Comparison of ENCODE assay signal across 9 cellular contexts in genomic region chr18:6543330-6543908, GRCh38.
DNase-seq lines count a peak whose midpoint lies in the region; ATAC-seq, FAIRE-seq and TF ChIP-seq lines count a peak whose summit lies in the region.
"Had no signal": no experiment of that assay in that cellular context is flagged by ENCODE, and none has a peak within 500 bp of the region (broad histone marks: within the 10 kb centered on the region; RNA-seq: fewer than 3 reads in every experiment).

No MANE protein-coding gene starts in this region.

- no peaks in the 10 kb centered on the region for H3K27me3 ChIP-seq in osteoblast (ENCODE audit: insufficient read depth, low read length)

- no peaks in the 10 kb centered on the region for H3K79me2 ChIP-seq in osteoblast (ENCODE audit: insufficient read depth, low read length)

- no peaks in the 10 kb centered on the region for H3K9me3 ChIP-seq in osteoblast (ENCODE audit: low read depth, low read length)

- H2AFZ ChIP-seq in osteoblast (ENCODE audit: low read length) = no peak overlapping the region

- ATAC-seq in GM18502 (IDR thresholded peaks at IDR 0.05; ENCODE audit: poor library complexity, unreplicated experiment) = no peak
- ATAC-seq in GM19397 (IDR thresholded peaks at IDR 0.05; ENCODE audit: unreplicated experiment) = no peak

- no peaks in the 10 kb centered on the region for H3K4me1 ChIP-seq in osteoblast (ENCODE audit: insufficient read depth, low read length)

- in situ Hi-C loops in ACHN (cut with HindIII; ENCODE audit: low pct_ligation_motif_present, low pct_unique_long_range_greater_than_20kb, low sequenced_read_pairs) = loop anchor here (25.0 kb wide), 1 partner anchor 344 kb away; no protein-coding TSS in a partner anchor

- DNase-seq in ACHN (peak; percentile 38), GM19239 (ENCODE audit: insufficient read length, low spot score) (no peak), NCI-H82 treated with DMSO at 0.1 percent for 48 hours (lab: John Stamatoyannopoulos, UW; ENCODE audit: unreplicated experiment) (peak; percentile 94), osteoblast (ENCODE audit: insufficient read length, low spot score, missing footprints) (no peak), lower leg skin (ENCODE audit: low spot score in 2 of 2) (no peak)

- no peaks in the 10 kb centered on the region for H4K20me1 ChIP-seq in osteoblast (ENCODE audit: insufficient read depth, low read length)

- no peaks in the 10 kb centered on the region for H3K36me3 ChIP-seq in osteoblast (ENCODE audit: insufficient read depth, low read length)

- H3K4me2 ChIP-seq in osteoblast (ENCODE audit: insufficient read depth, low read length) = no peak overlapping the region

- peak; percentile 85 for FAIRE-seq in GM19239 (lab: Jason Lieb, UNC)
- FAIRE-seq in endometrium (lab: Jason Lieb, UNC) = peak; percentile 93
- FAIRE-seq: GM18507 had no signal

- WGBS in lower leg skin, 2 donors = 37 to 38% methylated on average over 8 of the region's 8 CpGs

- no peak for TF ChIP-seq POLR2A in lower leg skin (IDR thresholded peaks at IDR 0.05)

- no peak overlapping the region for H3K4me3 ChIP-seq in osteoblast (ENCODE audit: insufficient read depth, low read length)
- no peak overlapping the region for H3K4me3 ChIP-seq in lower leg skin (ENCODE audit: low read depth, poor library complexity, severe bottlenecking)

- TF ChIP-seq CTCF in osteoblast (IDR thresholded peaks at IDR 0.05; ENCODE audit: extremely low read depth, low read depth, low read length) (peak; percentile 51), lower leg skin (IDR thresholded peaks at IDR 0.05) (no peak)

- no peak overlapping the region for H3K27ac ChIP-seq in osteoblast (ENCODE audit: low read depth, low read length)

- intact Hi-C loops in lower leg skin (cut with DNase I; ENCODE audit: low total_unique reads) = loop anchor here (5.0 kb wide), 1 partner anchor 344 kb away; no protein-coding TSS in a partner anchor

Comparison
In these comparisons a context has a peak if more than half of its experiments do, and no peak if none do; other contexts are left out.
1. DNase-seq: peak in ACHN (single experiment) and NCI-H82 treated with DMSO at 0.1 percent for 48 hours (single experiment); none in GM19239 (single experiment), osteoblast (single experiment) and lower leg skin (0 of 2).